ENCODE assay signal across 18 cellular contexts in the genomic region with DNA sequence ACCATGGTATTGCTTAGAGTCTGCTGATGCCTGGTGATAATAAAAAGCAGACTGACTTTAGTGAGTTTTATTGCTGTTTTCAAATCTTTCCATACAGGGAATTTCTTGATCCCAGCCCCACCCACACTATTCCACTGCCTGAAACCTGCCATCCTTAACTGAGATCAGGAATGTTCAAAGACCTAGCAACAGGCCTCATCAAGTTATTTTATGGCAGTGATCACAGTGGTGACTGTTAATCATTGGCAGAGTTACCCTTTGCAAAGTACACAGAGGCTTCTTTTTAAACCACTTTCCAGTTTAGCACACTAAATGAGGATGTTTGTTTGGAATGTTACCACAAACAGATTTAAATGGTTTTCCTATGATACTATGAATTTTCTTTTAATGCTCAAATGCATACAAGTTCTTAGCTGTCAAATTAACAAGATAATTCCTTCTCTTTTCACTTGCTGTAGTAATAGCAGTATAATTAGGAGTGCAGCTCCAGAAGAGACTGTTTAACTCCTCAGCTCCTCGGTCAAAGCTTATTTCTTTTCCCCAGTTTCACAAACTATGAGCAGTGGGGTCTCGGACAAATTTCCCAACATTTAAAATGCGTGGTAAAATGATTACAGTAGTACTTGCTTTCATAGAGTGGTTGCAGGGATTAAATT.
DNase-seq lines count a peak whose midpoint lies in the region; ATAC-seq lines count a peak whose summit lies in the region.
"Had no signal": no experiment of that assay in that cellular context is flagged by ENCODE, and none has a peak within 500 bp of the region (broad histone marks: within the 10 kb centered on the region; RNA-seq: fewer than 3 reads in every experiment).

No MANE protein-coding gene starts in this region.

- ATAC-seq in GM18870 (IDR thresholded peaks at IDR 0.05; ENCODE audit: unreplicated experiment), result no peak
- ATAC-seq: activated T-cell treated with anti-CD3 and anti-CD28 coated beads, Interleukin-2, amount 50 U/mL, for 72 hours; HCT116 had no signal

- DNase-seq in DMS53 treated with DMSO at 0.1 percent for 48 hours (lab: John Stamatoyannopoulos, UW; ENCODE audit: unreplicated experiment) (peak; percentile 47), SW480 (ENCODE audit: low spot score) (peak; percentile 74), kidney tubule cell (ENCODE audit: low spot score) (peak; percentile 81), putamen (ENCODE audit: low spot score) (peak; percentile 22), SIG-M5 (lab: John Stamatoyannopoulos, UW) (no peak)
- no peak for DNase-seq in effector CD4-positive, alpha-beta T cell
- no peak for DNase-seq in activated T-cell treated with anti-CD3 and anti-CD28 coated beads, Interleukin-2, amount 50 U/mL, for 1 hour
- DNase-seq: activated CD4-positive, alpha-beta T cell treated with anti-CD3 and anti-CD28 coated beads for 4 hours; activated T-cell treated with anti-CD3 and anti-CD28 coated beads, Interleukin-2, amount 50 U/mL, for 72 hours; amygdala; dorsolateral prefrontal cortex; GF-D8; islet precursor cell; NCI-H1092 treated with DMSO at 0.1 percent for 48 hours; NCI-H226; stimulated activated CD8-positive, alpha-beta memory T cell treated with anti-CD3 and anti-CD28 coated beads, Interleukin-4, amount 100 ng/mL, for 48 hours had no signal

Comparison
In these comparisons a context has a peak if more than half of its experiments do, and no peak if none do; other contexts are left out.
1. DNase-seq: peak in DMS53 treated with DMSO at 0.1 percent for 48 hours (single experiment), SW480 (single experiment), kidney tubule cell (single experiment) and putamen (single experiment); none in SIG-M5 (single experiment), effector CD4-positive, alpha-beta T cell (single experiment) and activated T-cell treated with anti-CD3 and anti-CD28 coated beads, Interleukin-2, amount 50 U/mL, for 1 hour (single experiment).